In the genomic region with DNA sequence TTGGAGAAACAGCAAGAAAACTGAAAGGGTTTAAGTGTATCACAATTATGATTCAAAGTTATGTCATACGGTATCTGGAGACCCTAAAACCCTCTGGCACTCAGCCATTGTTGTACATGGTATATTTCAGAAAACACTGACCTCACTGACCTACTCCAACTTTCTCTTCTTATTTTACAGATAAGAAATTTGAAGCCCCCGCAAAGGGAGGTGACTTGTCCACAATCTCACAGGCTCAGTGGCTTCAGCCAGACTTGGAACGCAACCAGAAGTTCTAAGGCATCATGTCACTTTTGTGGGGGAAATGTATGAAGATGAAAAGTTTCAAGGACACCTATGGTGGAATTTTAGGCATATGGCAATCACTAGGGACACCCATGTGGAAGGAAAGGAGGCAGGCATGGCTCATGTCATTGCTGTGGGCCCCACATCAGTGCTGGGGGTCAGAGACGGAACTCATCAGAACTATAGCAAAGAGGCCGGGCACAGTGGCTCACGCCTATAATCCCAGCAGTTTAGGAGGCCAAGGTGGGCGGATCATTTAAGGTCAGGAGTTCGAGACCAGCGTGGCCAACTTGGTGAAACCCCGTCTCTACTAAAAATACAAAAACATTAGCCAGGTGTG, we compare ENCODE assay signal across 20 cellular contexts.
"Had no signal": no experiment of that assay in that cellular context is flagged by ENCODE, and none has a peak within 500 bp of the region (broad histone marks: within the 10 kb centered on the region; RNA-seq: fewer than 3 reads in every experiment).

No MANE protein-coding gene starts in this region.

- H3K27ac ChIP-seq: brain microvascular endothelial cell, colonic mucosa, gastrocnemius medialis, heart left ventricle, left lung, thyroid gland had no signal

- H3K27me3 Mint-ChIP-seq: activated T-cell treated with anti-CD3 and anti-CD28 coated beads, Interleukin-2, amount 50 U/mL, for 24 hours had no signal

- H3K36me3 ChIP-seq: brain microvascular endothelial cell, colonic mucosa, gastrocnemius medialis, heart left ventricle, left lung, thyroid gland had no signal

- DNase-seq: activated CD4-positive, alpha-beta T cell treated with anti-CD3 and anti-CD28 coated beads, Interleukin-2, amount 10 ng/mL, durations not matched to agents 7 days and 5 days; activated CD8-positive, alpha-beta T cell treated with anti-CD3 and anti-CD28 coated beads, Interleukin-2, amount 10 ng/mL, durations not matched to agents 7 days and 5 days; activated naive CD4-positive, alpha-beta T cell treated with anti-CD3 and anti-CD28 coated beads for 36 hours; activated T-cell treated with anti-CD3 and anti-CD28 coated beads, Interleukin-2, amount 50 U/mL, for 24 hours; brain microvascular endothelial cell; central memory CD4-positive, alpha-beta T cell; colonic mucosa; gastrocnemius medialis; heart left ventricle; left lung; stimulated activated CD4-positive, alpha-beta T cell treated with anti-CD3 and anti-CD28 coated beads, Interleukin-12 subunit alpha, Interleukin-12 subunit beta, amount 100 ng/mL, for 4 hours; stimulated activated CD4-positive, alpha-beta T cell treated with anti-CD3 and anti-CD28 coated beads, Interleukin-1b, Interleukin-23, amount 100 ng/mL, for 48 hours; stimulated activated CD8-positive, alpha-beta memory T cell treated with anti-CD3 and anti-CD28 coated beads, Interleukin-4, amount 100 ng/mL, for 48 hours; stimulated activated naive CD4-positive, alpha-beta T cell treated with Interleukin-2 at 50 U/mL for 16 hours; thyroid gland had no signal

- H3K9me3 Mint-ChIP-seq: activated CD4-positive, alpha-beta T cell treated with anti-CD3 and anti-CD28 coated beads, Interleukin-2, amount 10 ng/mL, durations not matched to agents 7 days and 5 days; activated naive CD4-positive, alpha-beta T cell treated with anti-CD3 and anti-CD28 coated beads for 36 hours; activated T-cell treated with anti-CD3 and anti-CD28 coated beads, Interleukin-2, amount 50 U/mL, for 24 hours; mesothelial cell of epicardium; nephron; T-helper 2 cell treated with Interferon-gamma antibody and Interleukin-4, amounts not matched to agents 5 μg/mL and 100 μg/mL, for 36 hours had no signal

- ATAC-seq: activated CD4-positive, CD25-positive, alpha-beta regulatory T cell treated with anti-CD3 and anti-CD28 coated beads, Interleukin-2, amount 50 U/mL, for 24 hours; activated CD8-positive, alpha-beta T cell treated with anti-CD3 and anti-CD28 coated beads, Interleukin-2, amount 10 ng/mL, durations not matched to agents 7 days and 5 days; esophagus mucosa; gastrocnemius medialis; heart left ventricle; left lung had no signal

- H3K27me3 ChIP-seq: brain microvascular endothelial cell, colonic mucosa, heart left ventricle, left lung, thyroid gland had no signal

- H3K4me3 ChIP-seq: colonic mucosa, gastrocnemius medialis, heart left ventricle, left lung, thyroid gland had no signal

- H3K9me3 ChIP-seq: colonic mucosa, gastrocnemius medialis, heart left ventricle, left lung, thyroid gland had no signal

- H3K36me3 Mint-ChIP-seq: mesothelial cell of epicardium had no signal

- H3K4me3 Mint-ChIP-seq: activated CD4-positive, alpha-beta T cell treated with anti-CD3 and anti-CD28 coated beads, Interleukin-2, amount 10 ng/mL, durations not matched to agents 7 days and 5 days; activated CD8-positive, alpha-beta T cell treated with anti-CD3 and anti-CD28 coated beads, Interleukin-2, amount 10 ng/mL, durations not matched to agents 7 days and 5 days; activated naive CD4-positive, alpha-beta T cell treated with anti-CD3 and anti-CD28 coated beads for 36 hours; activated T-cell treated with anti-CD3 and anti-CD28 coated beads, Interleukin-2, amount 50 U/mL, for 24 hours; mesothelial cell of epicardium; nephron; T-helper 2 cell treated with Interferon-gamma antibody and Interleukin-4, amounts not matched to agents 5 μg/mL and 100 μg/mL, for 36 hours had no signal

- H3K27ac Mint-ChIP-seq: activated CD8-positive, alpha-beta T cell treated with anti-CD3 and anti-CD28 coated beads, Interleukin-2, amount 10 ng/mL, durations not matched to agents 7 days and 5 days; activated naive CD4-positive, alpha-beta T cell treated with anti-CD3 and anti-CD28 coated beads for 36 hours; activated T-cell treated with anti-CD3 and anti-CD28 coated beads, Interleukin-2, amount 50 U/mL, for 24 hours; mesothelial cell of epicardium; nephron; T-helper 2 cell treated with Interferon-gamma antibody and Interleukin-4, amounts not matched to agents 5 μg/mL and 100 μg/mL, for 36 hours had no signal
